29 cellular contexts compared by ENCODE assay signal in genomic region chr12:109686523-109686922, GRCh38. TPM values are rescaled to one million over a fixed set of nuclear protein-coding genes. Genes with fewer than 3 reads are reported as not detected.
"Had no signal": no experiment of that assay in that cellular context is flagged by ENCODE, and none has a peak within 500 bp of the region (broad histone marks: within the 10 kb centered on the region; RNA-seq: fewer than 3 reads in every experiment).

No MANE protein-coding gene starts in this region.

- FAIRE-seq: endothelial cell of umbilical vein, islet of Langerhans had no signal

- ATAC-seq: foreskin keratinocyte; gastroesophageal sphincter; heart right ventricle; left ventricle myocardium superior; lower lobe of right lung; natural killer cell treated with Interleukin-12 subunit alpha and Interleukin-12 subunit beta and Interleukin-15 and Interleukin-18, amount 100 ng/mL, for 72 hours; psoas muscle; right cardiac atrium; stimulated activated naive CD8-positive, alpha-beta T cell treated with anti-CD3 and anti-CD28 coated beads, Interleukin-15, amount 100 ng/mL, for 72 hours had no signal

- H3K9me3 ChIP-seq: colonic mucosa, esophagus muscularis mucosa, gastroesophageal sphincter, heart right ventricle, lower lobe of right lung, psoas muscle, suprapubic skin, thyroid gland had no signal

- H3K27me3 ChIP-seq: colonic mucosa, heart right ventricle, suprapubic skin, thyroid gland had no signal

- H3K27ac ChIP-seq: colonic mucosa, esophagus muscularis mucosa, foreskin keratinocyte, gastroesophageal sphincter, heart right ventricle, lower lobe of right lung, psoas muscle, skin epidermis, suprapubic skin, thyroid gland had no signal

- DNase-seq: central memory CD4-positive, alpha-beta T cell; colonic mucosa; effector CD8-positive, alpha-beta T cell; endodermal cell; foreskin keratinocyte; heart right ventricle; hippocampal formation; kidney glomerular epithelial cell; left ventricle myocardium superior; lower lobe of right lung; naive B cell; psoas muscle; right cardiac atrium; stimulated activated CD4-positive, alpha-beta T cell treated with anti-CD3 and anti-CD28 coated beads, Interleukin-12 subunit alpha, Interleukin-12 subunit beta, amount 100 ng/mL, for 4 hours; stimulated activated CD4-positive, alpha-beta T cell treated with anti-CD3 and anti-CD28 coated beads, Interleukin-1b, Interleukin-23, amount 100 ng/mL, for 48 hours; stimulated activated CD4-positive, alpha-beta T cell treated with anti-CD3 and anti-CD28 coated beads, Interleukin-4, amount 100 ng/mL, for 1 hour; stimulated activated CD8-positive, alpha-beta memory T cell treated with anti-CD3 and anti-CD28 coated beads, Interleukin-4, amount 100 ng/mL, for 48 hours; stimulated activated naive CD4-positive, alpha-beta T cell; stimulated activated naive CD8-positive, alpha-beta T cell treated with anti-CD3 and anti-CD28 coated beads, Interleukin-15, amount 100 ng/mL, for 72 hours; thyroid gland; trophoblast cell had no signal

- H3K36me3 ChIP-seq: colonic mucosa, esophagus muscularis mucosa, gastroesophageal sphincter, heart right ventricle, lower lobe of right lung, suprapubic skin, thyroid gland had no signal

- H3K4me3 ChIP-seq: colonic mucosa, esophagus muscularis mucosa, gastroesophageal sphincter, heart right ventricle, lower lobe of right lung, psoas muscle, skin epidermis, suprapubic skin, thyroid gland had no signal

- H3K4me1 ChIP-seq: colonic mucosa, esophagus muscularis mucosa, foreskin keratinocyte, gastroesophageal sphincter, heart right ventricle, lower lobe of right lung, psoas muscle, suprapubic skin, thyroid gland had no signal

RNA-seq across cellular contexts. Expression of gene FAM222A, which starts 27.1 kb away (rescaled TPM):
- total RNA-seq: fibroblast of lung had no signal
